Comparison of ENCODE assay signal across 16 cellular contexts in the genomic region with DNA sequence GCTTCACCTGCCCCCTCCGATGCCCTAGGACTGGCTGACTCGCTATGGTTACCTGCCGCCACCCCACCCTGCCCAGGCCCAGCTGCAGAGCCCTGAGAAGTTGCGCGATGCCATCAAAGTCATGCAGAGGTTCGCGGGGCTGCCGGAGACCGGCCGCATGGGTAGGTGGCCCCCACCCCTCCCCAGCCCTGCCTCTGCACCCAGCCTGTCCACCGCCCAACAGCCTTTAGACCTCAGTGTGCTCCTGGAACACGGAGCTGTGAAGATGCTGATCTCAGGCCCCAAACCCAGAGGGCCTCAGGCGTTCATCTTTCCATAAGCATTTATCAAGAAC. TPM values are rescaled to one million over a fixed set of nuclear protein-coding genes. Genes with fewer than 3 reads are reported as not detected.
DNase-seq lines count a peak whose midpoint lies in the region; ATAC-seq and TF ChIP-seq lines count a peak whose summit lies in the region.
"Had no signal": no experiment of that assay in that cellular context is flagged by ENCODE, and none has a peak within 500 bp of the region (broad histone marks: within the 10 kb centered on the region; RNA-seq: fewer than 3 reads in every experiment).

No MANE protein-coding gene starts in this region.

- H3K4me1 ChIP-seq in Panc1 (ENCODE audit: control insufficient read depth, insufficient read depth, low read length), result no peaks in the 10 kb centered on the region
- no peaks in the 10 kb centered on the region for H3K4me1 ChIP-seq in iPS-15b (ENCODE audit: control insufficient read depth, insufficient read depth, low read length)
- H3K4me1 ChIP-seq in psoas muscle, result peaks cover 11% of the 10 kb centered on the region
- H3K4me1 ChIP-seq: SJCRH30 had no signal

- no peak for ATAC-seq in activated CD4-positive, alpha-beta T cell treated with anti-CD3 and anti-CD28 coated beads for 36 hours
- ATAC-seq in Panc1, result 0 out of 2 replicates have a peak, but pooled peaks have one; percentile 7
- no peak for ATAC-seq in psoas muscle
- ATAC-seq in GM19455 (IDR thresholded peaks at IDR 0.05; ENCODE audit: unreplicated experiment), result no peak
- ATAC-seq in HG02623 (IDR thresholded peaks at IDR 0.05; ENCODE audit: unreplicated experiment), result no peak

- peak overlapping the region; percentile 63 for H3K4me3 Mint-ChIP-seq in activated CD4-positive, alpha-beta T cell treated with anti-CD3 and anti-CD28 coated beads, Interleukin-2, amount 10 ng/mL, durations not matched to agents 7 days and 5 days
- no peak overlapping the region for H3K4me3 Mint-ChIP-seq in activated CD4-positive, alpha-beta T cell treated with anti-CD3 and anti-CD28 coated beads for 36 hours

- H3K4me3 ChIP-seq in Panc1 (ENCODE audit: low read depth in 2 of 2, low read length in 2 of 2) (no peak overlapping the region), iPS-15b (ENCODE audit: low read depth, low read length) (peak overlapping the region; percentile 72), psoas muscle (peak overlapping the region; percentile 66)
- H3K4me3 ChIP-seq: SJCRH30 had no signal

- H3K27ac Mint-ChIP-seq in activated CD4-positive, alpha-beta T cell treated with anti-CD3 and anti-CD28 coated beads, Interleukin-2, amount 10 ng/mL, durations not matched to agents 7 days and 5 days, result peak overlapping the region; percentile 71
- H3K27ac Mint-ChIP-seq in activated CD4-positive, alpha-beta T cell treated with anti-CD3 and anti-CD28 coated beads for 36 hours, result no peak overlapping the region
- H3K27ac Mint-ChIP-seq: CD4-positive, alpha-beta T cell had no signal

- H3K4me1 Mint-ChIP-seq in activated CD4-positive, alpha-beta T cell treated with anti-CD3 and anti-CD28 coated beads, Interleukin-2, amount 10 ng/mL, durations not matched to agents 7 days and 5 days, result peaks cover 48% of the 10 kb centered on the region
- peaks cover 19% of the 10 kb centered on the region for H3K4me1 Mint-ChIP-seq in activated CD4-positive, alpha-beta T cell treated with anti-CD3 and anti-CD28 coated beads for 36 hours

- intact Hi-C loops in activated CD4-positive, alpha-beta T cell treated with anti-CD3 and anti-CD28 coated beads for 36 hours (cut with DNase I, micrococcal nuclease), result no loop called here
- intact Hi-C loops in Panc1 (cut with micrococcal nuclease; ENCODE audit: unreplicated experiment), result no loop called here
- intact Hi-C loops in psoas muscle (cut with DNase I), result no loop called here

- H3K27me3 Mint-ChIP-seq in activated CD4-positive, alpha-beta T cell treated with anti-CD3 and anti-CD28 coated beads, Interleukin-2, amount 10 ng/mL, durations not matched to agents 7 days and 5 days, result peaks cover 40% of the 10 kb centered on the region
- H3K27me3 Mint-ChIP-seq in activated CD4-positive, alpha-beta T cell treated with anti-CD3 and anti-CD28 coated beads for 36 hours, result peaks cover 40% of the 10 kb centered on the region

- no peak for DNase-seq in activated CD4-positive, alpha-beta T cell treated with anti-CD3 and anti-CD28 coated beads, Interleukin-2, amount 10 ng/mL, durations not matched to agents 7 days and 5 days
- no peak for DNase-seq in activated CD4-positive, alpha-beta T cell treated with anti-CD3 and anti-CD28 coated beads for 36 hours
- no peak for DNase-seq in Panc1 (ENCODE audit: low read depth, low spot score)
- no peak for DNase-seq in psoas muscle
- no peak for DNase-seq in activated gamma-delta T cell (lab: John Stamatoyannopoulos, UW)
- DNase-seq: activated naive CD4-positive, alpha-beta T cell treated with Interleukin-2 at 50 U/mL for 16 hours; CD4-positive, alpha-beta T cell; effector CD8-positive, alpha-beta T cell; NCI-H1092 treated with DMSO at 0.1 percent for 48 hours; SJCRH30; tibial artery had no signal

- in situ Hi-C loops in Panc1 (cut with HindIII; ENCODE audit: low pct_unique_long_range_greater_than_20kb, low sequenced_read_pairs), result no loop called here

- CTCF ChIA-PET in activated CD4-positive, alpha-beta T cell treated with anti-CD3 and anti-CD28 coated beads, Interleukin-2, amount 10 ng/mL, durations not matched to agents 7 days and 5 days (lab: Charles Lee), result interaction anchor here (0.8 to 5.5 kb wide), 9 partner anchors 8 to 82 kb away, joined by 3 to 33 read pairs (median 4); no protein-coding TSS in a partner anchor
- CTCF ChIA-PET in activated CD4-positive, alpha-beta T cell treated with anti-CD3 and anti-CD28 coated beads for 36 hours (lab: Charles Lee), result interaction anchor here (2.1 to 6.0 kb wide), 3 partner anchors 11 to 82 kb away, joined by 5 to 61 read pairs (median 13); no protein-coding TSS in a partner anchor
- CTCF ChIA-PET in Panc1 (lab: Charles Lee), result interaction anchor here (1.3 to 1.4 kb wide), 2 partner anchors 11 to 15 kb away, joined by 4 to 6 read pairs; no protein-coding TSS in a partner anchor

- no peak overlapping the region for H3K9ac ChIP-seq in iPS-15b (ENCODE audit: low read depth, low read length)

- BruUV-seq in Panc1 (replicated peaks; lab: Mats Ljungman, UMichigan), result no TSS peak

- H3K36me3 ChIP-seq in Panc1 (ENCODE audit: control insufficient read depth, insufficient read depth, low read length) (no peaks in the 10 kb centered on the region), iPS-15b (ENCODE audit: control insufficient read depth, insufficient read depth, low read length) (peaks cover 2% of the 10 kb centered on the region), psoas muscle (ENCODE audit: insufficient read depth in 1 of 2, low read depth in 1 of 2) (no peaks in the 10 kb centered on the region)
- H3K36me3 ChIP-seq: SJCRH30, tibial artery had no signal

- no peaks in the 10 kb centered on the region for H3K9me3 Mint-ChIP-seq in activated CD4-positive, alpha-beta T cell treated with anti-CD3 and anti-CD28 coated beads, Interleukin-2, amount 10 ng/mL, durations not matched to agents 7 days and 5 days
- H3K9me3 Mint-ChIP-seq in activated CD4-positive, alpha-beta T cell treated with anti-CD3 and anti-CD28 coated beads for 36 hours (ENCODE audit: low read depth), result no peaks in the 10 kb centered on the region
- H3K9me3 Mint-ChIP-seq: CD4-positive, alpha-beta T cell had no signal

- POLR2A ChIA-PET in activated CD4-positive, alpha-beta T cell treated with anti-CD3 and anti-CD28 coated beads, Interleukin-2, amount 10 ng/mL, durations not matched to agents 7 days and 5 days (lab: Charles Lee), result no interaction called here
- POLR2A ChIA-PET in activated CD4-positive, alpha-beta T cell treated with anti-CD3 and anti-CD28 coated beads for 36 hours (lab: Charles Lee), result no interaction called here
- POLR2A ChIA-PET in Panc1 (lab: Charles Lee), result no interaction called here

- TF ChIP-seq CTCF in Panc1 (IDR thresholded peaks at IDR 0.05) (no peak), psoas muscle (IDR thresholded peaks at IDR 0.05) (no peak)

- H3K27ac ChIP-seq in Panc1 (ENCODE audit: low read length), result no peak overlapping the region
- H3K27ac ChIP-seq in psoas muscle, result no peak overlapping the region
- H3K27ac ChIP-seq: SJCRH30, tibial artery had no signal

- no peaks in the 10 kb centered on the region for H3K27me3 ChIP-seq in Panc1 (ENCODE audit: control insufficient read depth, insufficient read depth, low read length)
- peaks cover 35% of the 10 kb centered on the region for H3K27me3 ChIP-seq in iPS-15b (ENCODE audit: control insufficient read depth, insufficient read depth, low read length)
- peaks cover 0 to 68% (median 30%) of the 10 kb centered on the region in 3 donors for H3K27me3 ChIP-seq in psoas muscle (ENCODE audit: insufficient read depth in 3 of 3, low read length in 2 of 3)

- H3K9me3 ChIP-seq in Panc1 (ENCODE audit: control insufficient read depth, insufficient read depth, low read depth, low read length) (no peaks in the 10 kb centered on the region), iPS-15b (ENCODE audit: control insufficient read depth, insufficient read depth, low read length) (no peaks in the 10 kb centered on the region), psoas muscle (no peaks in the 10 kb centered on the region)
- H3K9me3 ChIP-seq: SJCRH30, tibial artery had no signal

- H3K36me3 Mint-ChIP-seq in activated CD4-positive, alpha-beta T cell treated with anti-CD3 and anti-CD28 coated beads, Interleukin-2, amount 10 ng/mL, durations not matched to agents 7 days and 5 days (ENCODE audit: low read depth), result peaks cover 17% of the 10 kb centered on the region
- no peaks in the 10 kb centered on the region for H3K36me3 Mint-ChIP-seq in activated CD4-positive, alpha-beta T cell treated with anti-CD3 and anti-CD28 coated beads for 36 hours (ENCODE audit: low read depth)

- WGBS in psoas muscle, 3 donors, result 14 to 18% (median 14%) methylated on average over 9 to 13 of the region's 13 CpGs

RNA-seq across cellular contexts. Expression of a gene that starts 1.0 kb away (rescaled TPM):
- 10 to 100 TPM; 18.1 to 19.8 TPM for total RNA-seq in activated CD4-positive, alpha-beta T cell treated with anti-CD3 and anti-CD28 coated beads, Interleukin-2, amount 10 ng/mL, durations not matched to agents 7 days and 5 days
- total RNA-seq in activated CD4-positive, alpha-beta T cell treated with anti-CD3 and anti-CD28 coated beads for 36 hours, result under 1 TPM; 0.55 to 0.91 TPM
- 0.67 TPM for total RNA-seq in Panc1 (2021; ENCODE audit: unreplicated experiment)
- 2.1 TPM for polyA plus RNA-seq in Panc1 (2012; ENCODE audit: insufficient read length)
- total RNA-seq in psoas muscle, result 1 to 10 TPM in 3 of 4 donors, under 1 TPM in 1; 0.67 to 2.3 (median 1.2) TPM
- 1 to 10 TPM in 1 of 3 donors, under 1 TPM in 2; 0.13 to 1.2 (median 0.23) TPM for polyA plus RNA-seq in psoas muscle

RNA-seq across cellular contexts. Expression of a gene that starts 10.6 kb away (rescaled TPM):
- under 1 TPM; 0.20 to 0.23 TPM for total RNA-seq in activated CD4-positive, alpha-beta T cell treated with anti-CD3 and anti-CD28 coated beads, Interleukin-2, amount 10 ng/mL, durations not matched to agents 7 days and 5 days
- 1 to 10 TPM in 1 of 2 experiments, under 1 TPM in 1; 0.58 to 1.2 TPM for total RNA-seq in activated CD4-positive, alpha-beta T cell treated with anti-CD3 and anti-CD28 coated beads for 36 hours
- total RNA-seq in Panc1 (2021; ENCODE audit: unreplicated experiment), result 0.21 TPM
- 0.12 TPM for polyA plus RNA-seq in Panc1 (2012; ENCODE audit: insufficient read length)
- total RNA-seq in psoas muscle, result not detected
- polyA plus RNA-seq in psoas muscle, result under 1 TPM in 2 of 3 donors, not detected in 1; 0.01 to 0.18 TPM
- total RNA-seq: A172; CD4-positive, alpha-beta T cell; pulmonary artery endothelial cell; SJCRH30 had no signal

RNA-seq across cellular contexts. Expression of a gene that starts 18.1 kb away (rescaled TPM):
- total RNA-seq in activated CD4-positive, alpha-beta T cell treated with anti-CD3 and anti-CD28 coated beads, Interleukin-2, amount 10 ng/mL, durations not matched to agents 7 days and 5 days, result 1,000 to 10,000 TPM; 2,973 to 3,212 TPM
- total RNA-seq in activated CD4-positive, alpha-beta T cell treated with anti-CD3 and anti-CD28 coated beads for 36 hours, result 1,000 to 10,000 TPM; 1,864 to 2,360 TPM
- total RNA-seq in Panc1 (2021; ENCODE audit: unreplicated experiment) (17.1 TPM), psoas muscle (100 to 1,000 TPM in 3 of 4 donors, 10 to 100 TPM in 1; 90.5 to 192 (median 123) TPM)
- 18.5 TPM for polyA plus RNA-seq in Panc1 (2012; ENCODE audit: insufficient read length)
- 100 to 1,000 TPM; 302 to 749 (median 618) TPM for polyA plus RNA-seq in psoas muscle

RNA-seq across cellular contexts. Expression of a gene that starts 23.5 kb away (rescaled TPM):
- 10 to 100 TPM; 49.5 to 58.4 TPM for total RNA-seq in activated CD4-positive, alpha-beta T cell treated with anti-CD3 and anti-CD28 coated beads, Interleukin-2, amount 10 ng/mL, durations not matched to agents 7 days and 5 days
- 10 to 100 TPM; 46.9 to 50.2 TPM for total RNA-seq in activated CD4-positive, alpha-beta T cell treated with anti-CD3 and anti-CD28 coated beads for 36 hours
- total RNA-seq in Panc1 (2021; ENCODE audit: unreplicated experiment) (56.7 TPM), psoas muscle (10 to 100 TPM; 17.0 to 34.4 (median 25.8) TPM)
- 65.2 TPM for polyA plus RNA-seq in Panc1 (2012; ENCODE audit: insufficient read length)
- polyA plus RNA-seq in psoas muscle, result 10 to 100 TPM; 26.9 to 72.2 (median 39.8) TPM

RNA-seq across cellular contexts. Expression of a gene that starts 23.6 kb away (rescaled TPM):
- total RNA-seq in activated CD4-positive, alpha-beta T cell treated with anti-CD3 and anti-CD28 coated beads, Interleukin-2, amount 10 ng/mL, durations not matched to agents 7 days and 5 days, result 10 to 100 TPM; 38.3 to 44.1 TPM
- 10 to 100 TPM; 30.0 to 30.7 TPM for total RNA-seq in activated CD4-positive, alpha-beta T cell treated with anti-CD3 and anti-CD28 coated beads for 36 hours
- total RNA-seq in Panc1 (2021; ENCODE audit: unreplicated experiment) (67.3 TPM), psoas muscle (100 to 1,000 TPM in 2 of 4 donors, 10 to 100 TPM in 2; 65.1 to 258 (median 129) TPM)
- polyA plus RNA-seq in Panc1 (2012; ENCODE audit: insufficient read length), result 179 TPM
- 100 to 1,000 TPM; 131 to 233 (median 216) TPM for polyA plus RNA-seq in psoas muscle

Comparison
In these comparisons a context has a peak if more than half of its experiments do, and no peak if none do; other contexts are left out.
1. RNA of a gene that starts 1.0 kb away (total RNA-seq): 18.1 to 19.8 TPM in activated CD4-positive, alpha-beta T cell treated with anti-CD3 and anti-CD28 coated beads, Interleukin-2, amount 10 ng/mL, durations not matched to agents 7 days and 5 days; 0.67 to 2.3 TPM in psoas muscle, 0.55 to 0.91 TPM in activated CD4-positive, alpha-beta T cell treated with anti-CD3 and anti-CD28 coated beads for 36 hours and 0.67 TPM in Panc1 (single experiment); every median in the first group is over 4 times any median in the second.
2. H3K4me3 ChIP-seq: peak in iPS-15b (single experiment) and psoas muscle (single experiment); none in Panc1 (0 of 2).
3. RNA of a gene that starts 18.1 kb away (total RNA-seq): 2,973 to 3,212 TPM in activated CD4-positive, alpha-beta T cell treated with anti-CD3 and anti-CD28 coated beads, Interleukin-2, amount 10 ng/mL, durations not matched to agents 7 days and 5 days and 1,864 to 2,360 TPM in activated CD4-positive, alpha-beta T cell treated with anti-CD3 and anti-CD28 coated beads for 36 hours; 90.5 to 192 TPM in psoas muscle and 17.1 TPM in Panc1 (single experiment); every median in the first group is over 4 times any median in the second.